In genomic region chr21:45894107-45894810, GRCh38 we compare ENCODE assay signal across 16 cellular contexts.
A peak's percentile ranks its signal among the peaks of the same experiment; 100 is the strongest.
DNase-seq lines count a peak whose midpoint lies in the region; ATAC-seq and TF ChIP-seq lines count a peak whose summit lies in the region.
"Had no signal": no experiment of that assay in that cellular context is flagged by ENCODE, and none has a peak within 500 bp of the region (broad histone marks: within the 10 kb centered on the region; RNA-seq: fewer than 3 reads in every experiment).

No MANE protein-coding gene starts in this region.

- no peak overlapping the region for H3K27ac ChIP-seq in testis
- H3K27ac ChIP-seq: 22Rv1, esophagus squamous epithelium had no signal

- no peak for TF ChIP-seq POLR2A in testis (IDR thresholded peaks at IDR 0.05)

- no peak for ATAC-seq in left colon
- ATAC-seq in GM19463 (IDR thresholded peaks at IDR 0.05; ENCODE audit: unreplicated experiment): no peak
- ATAC-seq in GM21619 (IDR thresholded peaks at IDR 0.05; ENCODE audit: unreplicated experiment): no peak
- ATAC-seq: activated CD8-positive, alpha-beta T cell treated with anti-CD3 and anti-CD28 coated beads, Interleukin-2, amount 10 ng/mL, durations not matched to agents 7 days and 5 days; stimulated activated naive CD8-positive, alpha-beta T cell treated with anti-CD3 and anti-CD28 coated beads, Interleukin-15, Interleukin-2, amounts not matched to agents 100 U/mL and 50 U/mL, for 24 hours had no signal

- no peak overlapping the region for H3K4me3 ChIP-seq in testis
- H3K4me3 ChIP-seq: esophagus squamous epithelium had no signal

- no peaks in the 10 kb centered on the region for H3K27me3 ChIP-seq in testis

- peaks cover 12% of the 10 kb centered on the region for H3K4me1 ChIP-seq in testis

- DNase-seq in DMS 273 (lab: John Stamatoyannopoulos, UW; ENCODE audit: unreplicated experiment) (peak; percentile 61), DMS 273 treated with DMSO at 0.1 percent for 48 hours (lab: John Stamatoyannopoulos, UW) (no peak), cerebellum (ENCODE audit: low spot score) (peak; percentile 95), left colon (peak; percentile 20 to 41), testis (peak; percentile 66), 8988T (no peak)
- DNase-seq: activated CD8-positive, alpha-beta T cell treated with anti-CD3 and anti-CD28 coated beads, Interleukin-2, amount 10 ng/mL, durations not matched to agents 7 days and 5 days; esophagus squamous epithelium; Kasumi-1; mammary epithelial cell; stimulated activated CD4-positive, alpha-beta T cell treated with anti-CD3 and anti-CD28 coated beads, Interleukin-15, amount 100 ng/mL, for 24 hours; stimulated activated naive CD8-positive, alpha-beta T cell treated with anti-CD3 and anti-CD28 coated beads, Interleukin-15, Interleukin-2, amounts not matched to agents 100 U/mL and 50 U/mL, for 24 hours; T-helper 1 cell had no signal

- intact Hi-C loops in left colon (cut with DNase I, micrococcal nuclease): no loop called here
- intact Hi-C loops in testis (cut with DNase I; ENCODE audit: low total_unique reads): no loop called here

- no peak for TF ChIP-seq CTCF in testis (IDR thresholded peaks at IDR 0.05)

- no peaks in the 10 kb centered on the region for H3K36me3 ChIP-seq in testis (ENCODE audit: low read depth, missing control alignments)
- H3K36me3 ChIP-seq: esophagus squamous epithelium had no signal

- WGBS in testis, 2 donors: 45 to 52% methylated on average over 11 to 15 of the region's 15 CpGs

- H3K9me3 ChIP-seq in testis: no peaks in the 10 kb centered on the region
- H3K9me3 ChIP-seq: esophagus squamous epithelium had no signal

Comparison
In these comparisons a context has a peak if more than half of its experiments do, and no peak if none do; other contexts are left out.
1. DNase-seq: peak in DMS 273 (single experiment), cerebellum (single experiment), left colon (2 of 2) and testis (single experiment); none in DMS 273 treated with DMSO at 0.1 percent for 48 hours (single experiment) and 8988T (single experiment).